In the genomic region with DNA sequence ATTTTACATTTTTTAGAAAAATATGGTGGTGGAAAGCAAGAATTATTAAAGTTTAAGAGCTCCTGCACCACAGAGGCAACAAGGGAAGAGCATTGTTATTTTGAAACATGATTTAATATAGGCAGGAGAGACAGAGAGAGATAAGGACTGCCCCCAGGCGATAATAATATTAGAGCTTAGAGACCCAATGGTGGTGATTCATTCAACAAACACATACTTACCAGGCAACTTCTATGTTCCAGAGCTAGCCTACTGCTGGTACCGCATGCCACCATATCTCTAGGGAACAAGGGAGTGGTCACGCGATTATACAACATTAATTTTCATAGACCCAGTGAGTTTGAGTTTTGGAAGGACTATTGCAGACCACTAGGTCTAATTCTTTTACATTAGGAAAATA, we compare ENCODE assay signal across 35 cellular contexts.
DNase-seq lines count a peak whose midpoint lies in the region; ATAC-seq and TF ChIP-seq lines count a peak whose summit lies in the region.
"Had no signal": no experiment of that assay in that cellular context is flagged by ENCODE, and none has a peak within 500 bp of the region (broad histone marks: within the 10 kb centered on the region; RNA-seq: fewer than 3 reads in every experiment).

No MANE protein-coding gene starts in this region.

- H4K8ac ChIP-seq in trophoblast cell (ENCODE audit: low read depth, low read length) = no peak overlapping the region

- H3F3A ChIP-seq in PC-3 (ENCODE audit: low read length, unreplicated experiment) = no peaks in the 10 kb centered on the region

- POLR2A ChIA-PET in PC-3 (lab: Charles Lee; ENCODE audit: unreplicated experiment) = interaction anchor here (0.5 kb wide), 1 partner anchor 274 kb away, joined by 6 read pairs; no protein-coding TSS in a partner anchor
- POLR2A ChIA-PET in MCF 10A (lab: Yijun Ruan, JAX) = interaction anchor here (0.6 kb wide), 1 partner anchor 1098 kb away, joined by 4 read pairs; no protein-coding TSS in a partner anchor

- no peaks in the 10 kb centered on the region for H3K9me2 ChIP-seq in PC-3 (replicated peaks; ENCODE audit: low read length)

- H3K14ac ChIP-seq in trophoblast cell (ENCODE audit: low read length) = no peak overlapping the region

- H3K4me2 ChIP-seq in PC-3 (ENCODE audit: low read length) = no peak overlapping the region
- no peak overlapping the region for H3K4me2 ChIP-seq in trophoblast cell (ENCODE audit: low read length)
- H3K4me2 ChIP-seq: A549; BLaER1; BLaER1 treated with 17β-estradiol and CSF1 and Interleukin-3, amounts not matched to agents 10 nM and 100 nM had no signal

- H3K9me3 ChIP-seq in PC-3 (ENCODE audit: low read length) (no peaks in the 10 kb centered on the region), trophoblast cell (ENCODE audit: insufficient read depth, low read depth, low read length) (no peaks in the 10 kb centered on the region)
- H3K9me3 ChIP-seq: BE2C; BLaER1; BLaER1 treated with 17β-estradiol and CSF1 and Interleukin-3, amounts not matched to agents 10 nM and 100 nM; Caco-2 had no signal

- no peak overlapping the region for H4K12ac ChIP-seq in trophoblast cell (ENCODE audit: low read depth, low read length)

- in situ Hi-C loops in brain microvascular endothelial cell (cut with HindIII; ENCODE audit: low pct_ligation_motif_present, low sequenced_read_pairs) = no loop called here

- H3K79me1 ChIP-seq in trophoblast cell (ENCODE audit: low read length) = no peaks in the 10 kb centered on the region

- H2BK120ac ChIP-seq in trophoblast cell (ENCODE audit: insufficient read depth, low read length, poor library complexity) = no peak overlapping the region

- H3K4me3 ChIP-seq in PC-3 (ENCODE audit: low read length) (no peak overlapping the region), brain microvascular endothelial cell (ENCODE audit: low read depth, low read length) (no peak overlapping the region), choroid plexus epithelial cell (ENCODE audit: low read depth, low read length) (no peak overlapping the region), trophoblast cell (ENCODE audit: low read depth, low read length) (no peak overlapping the region)
- H3K4me3 ChIP-seq: A549; BLaER1; BLaER1 treated with 17β-estradiol and CSF1 and Interleukin-3, amounts not matched to agents 10 nM and 100 nM had no signal

- WGBS in trophoblast cell (ENCODE audit: extremely low coverage, insufficient coverage, insufficient read length) = no CpG with 5 or more reads among the region's 4 CpGs

- H4K91ac ChIP-seq in trophoblast cell (ENCODE audit: low read depth, low read length) = no peak overlapping the region

- no peak overlapping the region for H3K18ac ChIP-seq in trophoblast cell (ENCODE audit: low read length)

- no peaks in the 10 kb centered on the region for H3K36me3 Mint-ChIP-seq in MCF 10A (ENCODE audit: insufficient read depth, unreplicated experiment)
- H3K36me3 Mint-ChIP-seq: CD14-positive monocyte; CD4-positive, alpha-beta memory T cell; CD4-positive, CD25-positive, alpha-beta regulatory T cell; CD8-positive, alpha-beta memory T cell; CD8-positive, alpha-beta T cell had no signal

- H3K23ac ChIP-seq in trophoblast cell (ENCODE audit: low read length) = no peak overlapping the region

- H3K4ac ChIP-seq in trophoblast cell (ENCODE audit: low read depth, low read length) = no peak overlapping the region

- intact Hi-C loops in PC-3 (cut with micrococcal nuclease) (loop anchor here (10.0 kb wide), 1 partner anchor 180 kb away; no protein-coding TSS in a partner anchor), MCF 10A (cut with micrococcal nuclease) (no loop called here)

- no peaks in the 10 kb centered on the region for H3K9me3 Mint-ChIP-seq in MCF 10A (ENCODE audit: unreplicated experiment)
- H3K9me3 Mint-ChIP-seq: CD8-positive, alpha-beta T cell had no signal

- H3K9ac ChIP-seq in PC-3 (ENCODE audit: low read length) (no peak overlapping the region), trophoblast cell (ENCODE audit: low read length) (no peak overlapping the region)
- H3K9ac ChIP-seq: BLaER1; BLaER1 treated with 17β-estradiol and CSF1 and Interleukin-3, amounts not matched to agents 10 nM and 100 nM had no signal

- TF ChIP-seq CTCF in PC-3 (conservative IDR thresholded peaks at IDR 0.05; ENCODE audit: low read depth, low read length) = no peak
- TF ChIP-seq CTCF in brain microvascular endothelial cell (IDR thresholded peaks at IDR 0.05; ENCODE audit: low read depth, low read length, missing control alignments) = no peak
- TF ChIP-seq CTCF in choroid plexus epithelial cell (conservative IDR thresholded peaks at IDR 0.05; ENCODE audit: low read depth, low read length) = no peak
- no peak for TF ChIP-seq CTCF in MCF 10A (IDR thresholded peaks at IDR 0.05; ENCODE audit: unreplicated experiment)

- CTCF ChIA-PET in PC-3 (lab: Charles Lee) (no interaction called here), MCF 10A (lab: Yijun Ruan, JAX) (interaction anchor here (0.5 to 3.3 kb wide), 6 partner anchors 146 to 607 kb away, joined by 3 to 21 read pairs (median 4); no protein-coding TSS in a partner anchor)

- H2BK12ac ChIP-seq in trophoblast cell (ENCODE audit: low read length) = no peak overlapping the region

- no peaks in the 10 kb centered on the region for H3K79me2 ChIP-seq in PC-3 (ENCODE audit: low read length)
- no peaks in the 10 kb centered on the region for H3K79me2 ChIP-seq in trophoblast cell (ENCODE audit: control insufficient read depth, insufficient read depth, low read length, poor library complexity)

- no TSS peak for BruUV-seq in PC-3 (replicated peaks; lab: Mats Ljungman, UMichigan)
- no TSS peak for BruUV-seq in MCF 10A (replicated peaks; lab: Mats Ljungman, UMichigan)

- H3K4me3 Mint-ChIP-seq in MCF 10A (ENCODE audit: unreplicated experiment) = no peak overlapping the region
- H3K4me3 Mint-ChIP-seq: B cell; CD4-positive, alpha-beta memory T cell; CD4-positive, alpha-beta T cell; CD4-positive, CD25-positive, alpha-beta regulatory T cell; CD8-positive, alpha-beta memory T cell; CD8-positive, alpha-beta T cell had no signal

- no peak overlapping the region for H3K27ac Mint-ChIP-seq in MCF 10A (ENCODE audit: low read depth, unreplicated experiment)
- H3K27ac Mint-ChIP-seq: B cell; CD14-positive monocyte; CD4-positive, alpha-beta memory T cell; CD4-positive, alpha-beta T cell; CD4-positive, CD25-positive, alpha-beta regulatory T cell; CD8-positive, alpha-beta memory T cell; CD8-positive, alpha-beta T cell had no signal

- no peaks in the 10 kb centered on the region for H3K27me3 Mint-ChIP-seq in MCF 10A (ENCODE audit: insufficient read depth, unreplicated experiment)
- H3K27me3 Mint-ChIP-seq: B cell; CD4-positive, alpha-beta T cell; CD4-positive, CD25-positive, alpha-beta regulatory T cell; CD8-positive, alpha-beta memory T cell had no signal

- H2BK5ac ChIP-seq in trophoblast cell (ENCODE audit: low read depth, low read length, poor library complexity) = no peak overlapping the region

- H2AFZ ChIP-seq in PC-3 (ENCODE audit: low read length) (no peak overlapping the region), trophoblast cell (ENCODE audit: insufficient read depth, low read length, poor library complexity) (no peak overlapping the region)

- H3K27ac ChIP-seq in PC-3 (ENCODE audit: low read length) (no peak overlapping the region), brain microvascular endothelial cell (no peak overlapping the region), trophoblast cell (ENCODE audit: low read depth, low read length) (no peak overlapping the region)
- H3K27ac ChIP-seq: 22Rv1; A549; BLaER1; BLaER1 treated with 17β-estradiol and CSF1 and Interleukin-3, amounts not matched to agents 10 nM and 100 nM; C4-2B had no signal

- DNase-seq in PC-3 (peak; percentile 6), brain microvascular endothelial cell (peak; percentile 36), choroid plexus epithelial cell (ENCODE audit: low read depth) (peak; percentile 16), trophoblast cell (peak; percentile 62 to 91), NCI-H345 treated with DMSO at 0.1 percent for 48 hours (lab: John Stamatoyannopoulos, UW; ENCODE audit: unreplicated experiment) (no peak), NCI-H2171 treated with DMSO at 0.1 percent for 48 hours (lab: John Stamatoyannopoulos, UW) (no peak), MCF 10A (ENCODE audit: unreplicated experiment) (no peak)
- DNase-seq in activated CD8-positive, alpha-beta memory T cell treated with anti-CD3 and anti-CD28 coated beads, Interleukin-2, amount 50 U/mL, for 48 hours = no peak
- DNase-seq: 8988T; ACHN; AML-193; BE2C; C1 segment of cervical spinal cord; Caco-2; Calu3; CD4-positive, alpha-beta memory T cell; CD4-positive, alpha-beta T cell; CD4-positive, CD25-positive, alpha-beta regulatory T cell; CD8-positive, alpha-beta memory T cell; CD8-positive, alpha-beta T cell; COR-L47; DMS 273 treated with DMSO at 0.1 percent for 48 hours; DMS153; DMS53; DMS79; DMS79 treated with DMSO at 0.1 percent for 48 hours; DND-41; EL had no signal

- H4K20me1 ChIP-seq in PC-3 (ENCODE audit: low read length) = no peaks in the 10 kb centered on the region
- H4K20me1 ChIP-seq: BLaER1; BLaER1 treated with 17β-estradiol and CSF1 and Interleukin-3, amounts not matched to agents 10 nM and 100 nM had no signal

- H3K36me3 ChIP-seq in PC-3 (ENCODE audit: low read depth, low read length) (no peaks in the 10 kb centered on the region), brain microvascular endothelial cell (replicated peaks) (no peaks in the 10 kb centered on the region), trophoblast cell (ENCODE audit: control insufficient read depth in 1 of 2, insufficient read depth in 2 of 2, low read length in 2 of 2) (no peaks in the 10 kb centered on the region)
- H3K36me3 ChIP-seq: BE2C; BLaER1; BLaER1 treated with 17β-estradiol and CSF1 and Interleukin-3, amounts not matched to agents 10 nM and 100 nM had no signal

- no peaks in the 10 kb centered on the region for H3K4me1 ChIP-seq in PC-3 (ENCODE audit: insufficient read depth, low read length)
- H3K4me1 ChIP-seq in trophoblast cell (ENCODE audit: control insufficient read depth in 1 of 2, insufficient read depth in 2 of 2, low read length in 2 of 2) = no peaks in the 10 kb centered on the region
- H3K4me1 ChIP-seq: A549, BE2C, Caco-2 had no signal

- H2AK5ac ChIP-seq in trophoblast cell (ENCODE audit: low read length) = no peak overlapping the region

- H3K27me3 ChIP-seq in PC-3 (ENCODE audit: low read length) (no peaks in the 10 kb centered on the region), brain microvascular endothelial cell (replicated peaks) (no peaks in the 10 kb centered on the region), trophoblast cell (ENCODE audit: insufficient read depth, low read length) (no peaks in the 10 kb centered on the region)
- H3K27me3 ChIP-seq: BE2C; BLaER1; BLaER1 treated with 17β-estradiol and CSF1 and Interleukin-3, amounts not matched to agents 10 nM and 100 nM had no signal

- ATAC-seq in PC-3 = no peak
- ATAC-seq: A549; CD8-positive, alpha-beta T cell had no signal

- H3K4me1 Mint-ChIP-seq in MCF 10A (ENCODE audit: insufficient read depth, unreplicated experiment) = no peaks in the 10 kb centered on the region
- H3K4me1 Mint-ChIP-seq: B cell; CD14-positive monocyte; CD4-positive, alpha-beta memory T cell; CD4-positive, CD25-positive, alpha-beta regulatory T cell; CD8-positive, alpha-beta memory T cell had no signal

Comparison
In these comparisons a context has a peak if more than half of its experiments do, and no peak if none do; other contexts are left out.
1. DNase-seq: peak in PC-3 (single experiment), brain microvascular endothelial cell (single experiment), choroid plexus epithelial cell (single experiment) and trophoblast cell (2 of 2); none in NCI-H345 treated with DMSO at 0.1 percent for 48 hours (single experiment), NCI-H2171 treated with DMSO at 0.1 percent for 48 hours (single experiment), activated CD8-positive, alpha-beta memory T cell treated with anti-CD3 and anti-CD28 coated beads, Interleukin-2, amount 50 U/mL, for 48 hours (single experiment) and MCF 10A (single experiment).